In the genomic region with DNA sequence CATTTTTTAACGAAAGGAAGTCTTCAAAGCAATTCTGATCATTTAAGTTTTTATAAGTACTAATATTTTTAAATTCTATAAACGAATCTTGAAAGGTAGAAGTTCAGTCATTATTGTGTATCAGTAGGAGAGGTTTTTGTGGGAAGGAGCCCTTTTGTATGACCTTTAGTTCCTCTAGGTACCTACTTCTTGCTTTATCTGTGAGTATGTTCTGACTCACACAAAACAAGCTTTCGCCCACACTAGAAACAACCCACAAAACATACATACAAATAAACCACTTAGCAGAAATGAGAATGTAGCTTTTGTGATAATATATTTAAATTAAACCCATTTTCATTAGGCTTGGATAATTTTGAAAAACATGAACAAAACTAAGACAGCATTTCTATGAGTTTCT, we compare ENCODE assay signal across 13 cellular contexts. TPM values are rescaled to one million over a fixed set of nuclear protein-coding genes. Genes with fewer than 3 reads are reported as not detected.
A peak's percentile ranks its signal among the peaks of the same experiment; 100 is the strongest.
DNase-seq lines count a peak whose midpoint lies in the region; ATAC-seq and TF ChIP-seq lines count a peak whose summit lies in the region.
"Had no signal": no experiment of that assay in that cellular context is flagged by ENCODE, and none has a peak within 500 bp of the region (broad histone marks: within the 10 kb centered on the region; RNA-seq: fewer than 3 reads in every experiment).

No MANE protein-coding gene starts in this region.

- no peak for TF ChIP-seq CTCF in fibroblast of mammary gland (conservative IDR thresholded peaks at IDR 0.05; ENCODE audit: control insufficient read depth, insufficient read depth, low read depth, low read length)

- H3K4me1 ChIP-seq in GM23248 (ENCODE audit: insufficient read depth): peaks cover 30% of the 10 kb centered on the region

- no peak overlapping the region for H2AFZ ChIP-seq in GM23248

- H3F3A ChIP-seq in GM23248 (ENCODE audit: insufficient read depth): peaks cover 27% of the 10 kb centered on the region

- H3K4me3 ChIP-seq in GM23248 (no peak overlapping the region), fibroblast of mammary gland (ENCODE audit: control insufficient read depth, low read depth, low read length) (no peak overlapping the region)
- H3K4me3 ChIP-seq: SJSA1, transverse colon had no signal

- no peak overlapping the region for H3K9ac ChIP-seq in GM23248

- in situ Hi-C loops in GM23248 (cut with MboI): no loop called here

- no peaks in the 10 kb centered on the region for H3K9me2 ChIP-seq in GM23248 (ENCODE audit: insufficient read depth)

- peak; percentile 24 for DNase-seq in GM23248
- DNase-seq in fibroblast of mammary gland (ENCODE audit: low read depth): peak; percentile 61
- no peak for DNase-seq in NK-92 treated with Interleukin-12 subunit alpha and Interleukin-12 subunit beta, amount 100 ng/mL, for 24 hours (lab: John Stamatoyannopoulos, UW)
- no peak for DNase-seq in NCI-H2081 (lab: John Stamatoyannopoulos, UW)
- DNase-seq in activated naive CD4-positive, alpha-beta T cell treated with anti-CD3 and anti-CD28 coated beads, Interleukin-2, amount 50 U/mL, for 16 hours: no peak
- DNase-seq: activated naive CD4-positive, alpha-beta T cell treated with anti-CD3 and anti-CD28 coated beads, Interleukin-2, amount 10 ng/mL, durations not matched to agents 7 days and 5 days; NCI-H82; transverse colon had no signal

- no peaks in the 10 kb centered on the region for H3K27me3 ChIP-seq in GM23248 (replicated peaks; ENCODE audit: insufficient read depth)
- H3K27me3 ChIP-seq: SJSA1, transverse colon had no signal

- H3K4me2 ChIP-seq in GM23248 (ENCODE audit: unreplicated experiment): no peak overlapping the region

- H3K36me3 ChIP-seq in GM23248 (ENCODE audit: low read depth): peaks cover 44% of the 10 kb centered on the region

- H3K9me3 ChIP-seq in GM23248 (ENCODE audit: low read depth): no peaks in the 10 kb centered on the region
- H3K9me3 ChIP-seq: SJSA1, transverse colon had no signal

- H3K79me2 ChIP-seq in GM23248 (ENCODE audit: insufficient read depth): peaks cover 24% of the 10 kb centered on the region

- ATAC-seq in GM18517 (IDR thresholded peaks at IDR 0.05; ENCODE audit: unreplicated experiment) (peak; percentile 54), HG03558 (IDR thresholded peaks at IDR 0.05; ENCODE audit: extremely low read depth, unreplicated experiment) (peak; percentile 66), GM21447 (IDR thresholded peaks at IDR 0.05; ENCODE audit: unreplicated experiment) (no peak)

- H4K20me1 ChIP-seq in GM23248 (ENCODE audit: insufficient read depth): no peaks in the 10 kb centered on the region

- 47 to 51% methylated on average over 3 of the region's 3 CpGs for WGBS in GM23248 (ENCODE audit: low coverage in 1 of 2, low lambda C conversion rate in 2 of 2, missing lambda C conversion rate in 2 of 2), 2 experiments

- H3K27ac ChIP-seq in GM23248: no peak overlapping the region
- H3K27ac ChIP-seq: C4-2B, SJSA1, transverse colon had no signal

RNA-seq across cellular contexts. Expression of a gene that starts 27.8 kb away (rescaled TPM):
- total RNA-seq in GM23248 (2014; rRNA removed; shearing (Covaris generic)): 78.5 and 103 TPM in 2 replicates
- polyA plus RNA-seq in GM23248 (2016; fragmentation: Nextera tagmentation; extraction: Ambion mirVana): 44.6 and 49.2 TPM in 2 replicates

Comparison
In these comparisons a context has a peak if more than half of its experiments do, and no peak if none do; other contexts are left out.
1. DNase-seq: peak in GM23248 (single experiment) and fibroblast of mammary gland (single experiment); none in NK-92 treated with Interleukin-12 subunit alpha and Interleukin-12 subunit beta, amount 100 ng/mL, for 24 hours (single experiment), NCI-H2081 (0 of 2) and activated naive CD4-positive, alpha-beta T cell treated with anti-CD3 and anti-CD28 coated beads, Interleukin-2, amount 50 U/mL, for 16 hours (single experiment).